ENCODE assay signal across 8 cellular contexts in genomic region chr3:101779808-101780366, GRCh38. TPM values are rescaled to one million over a fixed set of nuclear protein-coding genes. Genes with fewer than 3 reads are reported as not detected.
A peak's percentile ranks its signal among the peaks of the same experiment; 100 is the strongest.
DNase-seq lines count a peak whose midpoint lies in the region; ATAC-seq and TF ChIP-seq lines count a peak whose summit lies in the region.

No MANE protein-coding gene starts in this region.

- peaks cover 48% of the 10 kb centered on the region for H3K4me1 ChIP-seq in CD8-positive, alpha-beta T cell (ENCODE audit: insufficient read depth, low read length)
- peaks cover 0 to 36% (median 28%) of the 10 kb centered on the region in 9 donors for H3K4me1 ChIP-seq in heart right ventricle

- H3K36me3 Mint-ChIP-seq in CD8-positive, alpha-beta T cell: peaks cover 36% of the 10 kb centered on the region
- peaks cover 28% of the 10 kb centered on the region for H3K36me3 Mint-ChIP-seq in activated B cell treated with CpG ODN at 0.5 μM for 24 hours (ENCODE audit: low read depth)
- H3K36me3 Mint-ChIP-seq in stimulated activated effector memory CD8-positive, alpha-beta T cell treated with anti-CD3 and anti-CD28 coated beads, Interleukin-12 subunit alpha, Interleukin-12 subunit beta, amount 100 ng/mL, for 72 hours: peaks cover 28% of the 10 kb centered on the region

- H3K27ac Mint-ChIP-seq in CD8-positive, alpha-beta T cell: peak overlapping the region; percentile 99
- H3K27ac Mint-ChIP-seq in activated B cell treated with CpG ODN at 0.5 μM for 24 hours: peak overlapping the region; percentile 94
- H3K27ac Mint-ChIP-seq in stimulated activated effector memory CD8-positive, alpha-beta T cell treated with anti-CD3 and anti-CD28 coated beads, Interleukin-12 subunit alpha, Interleukin-12 subunit beta, amount 100 ng/mL, for 72 hours: peak overlapping the region; percentile 94

- peak overlapping the region; percentile 48 for H3K4me3 ChIP-seq in CD8-positive, alpha-beta T cell (ENCODE audit: low read depth, low read length)
- H3K4me3 ChIP-seq in heart right ventricle: peak overlapping the region; percentile 59 to 98 (median 81)

- no peaks in the 10 kb centered on the region for H3K27me3 ChIP-seq in CD8-positive, alpha-beta T cell (ENCODE audit: insufficient read depth, low read length)
- H3K27me3 ChIP-seq in heart right ventricle: no peaks in the 10 kb centered on the region

- peak overlapping the region; percentile 77 for H3K27ac ChIP-seq in CD8-positive, alpha-beta T cell (ENCODE audit: low read depth, low read length)
- peak overlapping the region; percentile 51 to 95 (median 90) for H3K27ac ChIP-seq in heart right ventricle

- TF ChIP-seq CTCF in CD8-positive, alpha-beta T cell (IDR thresholded peaks at IDR 0.05): no peak
- TF ChIP-seq CTCF in activated B cell treated with CpG ODN at 0.5 μM for 24 hours (IDR thresholded peaks at IDR 0.05): no peak
- TF ChIP-seq CTCF in heart right ventricle (IDR thresholded peaks at IDR 0.05): no peak

- POLR2A ChIA-PET in CD8-positive, alpha-beta T cell (lab: Charles Lee): interaction anchor here (0.9 to 1.8 kb wide), 15 partner anchors 8 to 449 kb away, joined by 3 to 16 read pairs (median 4); partner anchors contain the start of genes CEP97, RPL24 and ZBTB11
- POLR2A ChIA-PET in activated B cell treated with CpG ODN at 0.5 μM for 24 hours (lab: Charles Lee): interaction anchor here (0.6 to 1.9 kb wide), 13 partner anchors 9 to 104 kb away, joined by 3 to 17 read pairs (median 5); partner anchors contain the start of genes CEP97, NFKBIZ and ZBTB11

- peak overlapping the region; percentile 89 for H3K4me3 Mint-ChIP-seq in CD8-positive, alpha-beta T cell
- peak overlapping the region; percentile 87 for H3K4me3 Mint-ChIP-seq in activated B cell treated with CpG ODN at 0.5 μM for 24 hours
- peak overlapping the region; percentile 80 for H3K4me3 Mint-ChIP-seq in stimulated activated effector memory CD8-positive, alpha-beta T cell treated with anti-CD3 and anti-CD28 coated beads, Interleukin-12 subunit alpha, Interleukin-12 subunit beta, amount 100 ng/mL, for 72 hours

- no peaks in the 10 kb centered on the region for H3K9me3 ChIP-seq in CD8-positive, alpha-beta T cell (ENCODE audit: low read length)
- H3K9me3 ChIP-seq in heart right ventricle: no peaks in the 10 kb centered on the region

- no peaks in the 10 kb centered on the region for H3K9me3 Mint-ChIP-seq in CD8-positive, alpha-beta T cell
- H3K9me3 Mint-ChIP-seq in activated B cell treated with CpG ODN at 0.5 μM for 24 hours: no peaks in the 10 kb centered on the region
- no peaks in the 10 kb centered on the region for H3K9me3 Mint-ChIP-seq in stimulated activated effector memory CD8-positive, alpha-beta T cell treated with anti-CD3 and anti-CD28 coated beads, Interleukin-12 subunit alpha, Interleukin-12 subunit beta, amount 100 ng/mL, for 72 hours

- intact Hi-C loops in CD8-positive, alpha-beta T cell (cut with DNase I, micrococcal nuclease): loop anchor here (1.0 to 5.0 kb wide), 8 partner anchors 21 to 1068 kb away; partner anchors contain the start of genes CEP97 (in 2 of the 2), RPL24 (in 2 of the 2) and PCNP (in 1 of the 2)
- intact Hi-C loops in activated B cell treated with CpG ODN at 0.5 μM for 24 hours (cut with micrococcal nuclease): loop anchor here (1.0 to 5.0 kb wide), 7 partner anchors 11 to 1518 kb away; partner anchors contain the start of genes CEP97, RPL24, TBC1D23 and TFG
- intact Hi-C loops in heart right ventricle (cut with DNase I): loop anchor here in 5 of 10 donors (2.0 to 10.0 kb wide), 5 partner anchors 48 to 93 kb away; partner anchors contain the start of genes CEP97 (in 3 of the 5) and RPL24 (in 1 of the 5)

- H3K27me3 Mint-ChIP-seq in CD8-positive, alpha-beta T cell (ENCODE audit: low read depth): no peaks in the 10 kb centered on the region
- H3K27me3 Mint-ChIP-seq in activated B cell treated with CpG ODN at 0.5 μM for 24 hours: no peaks in the 10 kb centered on the region

- peaks cover 8% of the 10 kb centered on the region for H3K36me3 ChIP-seq in CD8-positive, alpha-beta T cell (ENCODE audit: insufficient read depth, low read length)
- peaks cover 0 to 29% (median 14%) of the 10 kb centered on the region in 9 donors for H3K36me3 ChIP-seq in heart right ventricle

- no peak for ATAC-seq in CD8-positive, alpha-beta T cell
- ATAC-seq in HG02943 (IDR thresholded peaks at IDR 0.05; ENCODE audit: low read depth, unreplicated experiment) (peak; percentile 36), activated B cell treated with CpG ODN at 0.5 μM for 24 hours (ENCODE audit: low read depth) (no peak), heart right ventricle (peak in 6 of 8 donors; percentile 39 to 79 (median 68)), HG03097 (IDR thresholded peaks at IDR 0.05; ENCODE audit: low FRiP score, unreplicated experiment) (no peak), HG03571 (IDR thresholded peaks at IDR 0.05; ENCODE audit: unreplicated experiment) (no peak)
- no peak for ATAC-seq in stimulated activated effector memory CD8-positive, alpha-beta T cell treated with anti-CD3 and anti-CD28 coated beads, Interleukin-12 subunit alpha, Interleukin-12 subunit beta, amount 100 ng/mL, for 72 hours

- CTCF ChIA-PET in CD8-positive, alpha-beta T cell (lab: Charles Lee): interaction anchor here (0.9 to 2.2 kb wide), 3 partner anchors 23 to 58 kb away, joined by 4 to 8 read pairs (median 6); partner anchors contain the start of gene CEP97
- CTCF ChIA-PET in activated B cell treated with CpG ODN at 0.5 μM for 24 hours (lab: Charles Lee): interaction anchor here (1.0 to 1.6 kb wide), 4 partner anchors 15 to 445 kb away, joined by 3 to 5 read pairs (median 4); partner anchors contain the start of gene CEP97

- DNase-seq in CD8-positive, alpha-beta T cell: no peak
- DNase-seq in activated B cell treated with CpG ODN at 0.5 μM for 24 hours (no peak), heart right ventricle (no peak), HPDE6-E6E7 (ENCODE audit: extremely low spot score) (no peak)
- DNase-seq in stimulated activated effector memory CD8-positive, alpha-beta T cell treated with anti-CD3 and anti-CD28 coated beads, Interleukin-12 subunit alpha, Interleukin-12 subunit beta, amount 100 ng/mL, for 72 hours (ENCODE audit: low spot score in 2 of 2): no peak

- 10 to 11% methylated on average over 9 of the region's 9 CpGs for WGBS in heart right ventricle, 2 donors

- peaks cover 63% of the 10 kb centered on the region for H3K4me1 Mint-ChIP-seq in CD8-positive, alpha-beta T cell (ENCODE audit: low read depth)
- H3K4me1 Mint-ChIP-seq in activated B cell treated with CpG ODN at 0.5 μM for 24 hours: peaks cover 31% of the 10 kb centered on the region
- H3K4me1 Mint-ChIP-seq in stimulated activated effector memory CD8-positive, alpha-beta T cell treated with anti-CD3 and anti-CD28 coated beads, Interleukin-12 subunit alpha, Interleukin-12 subunit beta, amount 100 ng/mL, for 72 hours: peaks cover 37% of the 10 kb centered on the region

RNA-seq across cellular contexts. Expression of gene NXPE3, which starts 0.9 kb away (rescaled TPM):
- total RNA-seq in CD8-positive, alpha-beta T cell: 10 to 100 TPM; 39.8 to 40.3 TPM
- total RNA-seq in activated B cell treated with CpG ODN at 0.5 μM for 24 hours: 15.8 and 16.0 TPM in 2 replicates
- 10 to 100 TPM; 30.2 to 50.3 (median 35.7) TPM for total RNA-seq in heart right ventricle
- polyA plus RNA-seq in heart right ventricle: 10 to 100 TPM in 1 of 2 donors, 1 to 10 TPM in 1; 7.6 to 11.7 TPM

RNA-seq across cellular contexts. Expression of gene CEP97, which starts 55.5 kb away (rescaled TPM):
- 1 to 10 TPM; 3.4 to 5.3 TPM for total RNA-seq in CD8-positive, alpha-beta T cell
- total RNA-seq in activated B cell treated with CpG ODN at 0.5 μM for 24 hours (7.3 and 7.9 TPM in 2 replicates), heart right ventricle (10 to 100 TPM in 1 of 10 donors, 1 to 10 TPM in 9; 5.7 to 11.4 (median 7.8) TPM)
- 1 to 10 TPM; 1.2 to 2.3 TPM for polyA plus RNA-seq in heart right ventricle

Comparison
In these comparisons a context has a peak if more than half of its experiments do, and no peak if none do; other contexts are left out.
1. ATAC-seq: peak in HG02943 (single experiment) and heart right ventricle (6 of 8); none in CD8-positive, alpha-beta T cell (single experiment), activated B cell treated with CpG ODN at 0.5 μM for 24 hours (single experiment), stimulated activated effector memory CD8-positive, alpha-beta T cell treated with anti-CD3 and anti-CD28 coated beads, Interleukin-12 subunit alpha, Interleukin-12 subunit beta, amount 100 ng/mL, for 72 hours (single experiment), HG03097 (single experiment) and HG03571 (single experiment).
2. Peak in every context shown above with its lines, with median percentiles within 50 percentile points of each other: H3K27ac Mint-ChIP-seq and H3K4me3 Mint-ChIP-seq.